12 cellular contexts compared by ENCODE assay signal in genomic region chr9:3879731-3880493, GRCh38.
DNase-seq lines count a peak whose midpoint lies in the region; ATAC-seq, FAIRE-seq and TF ChIP-seq lines count a peak whose summit lies in the region.
"Had no signal": no experiment of that assay in that cellular context is flagged by ENCODE, and none has a peak within 500 bp of the region (broad histone marks: within the 10 kb centered on the region; RNA-seq: fewer than 3 reads in every experiment).

No MANE protein-coding gene starts in this region.

- no peak overlapping the region for H3K4me3 ChIP-seq in WERI-Rb-1 (ENCODE audit: low read depth, low read length)
- no peak overlapping the region for H3K4me3 ChIP-seq in pancreas

- H3K27me3 ChIP-seq in WERI-Rb-1 (ENCODE audit: insufficient read depth, low read depth, severe bottlenecking) = no peaks in the 10 kb centered on the region
- no peaks in the 10 kb centered on the region for H3K27me3 ChIP-seq in pancreas

- peaks cover 17% of the 10 kb centered on the region for H3K36me3 Mint-ChIP-seq in osteocyte (ENCODE audit: unreplicated experiment)

- intact Hi-C loops in pancreas (cut with DNase I) = no loop called here

- H3K4me1 ChIP-seq in pancreas = no peaks in the 10 kb centered on the region

- H3K36me3 ChIP-seq in WERI-Rb-1 = no peaks in the 10 kb centered on the region
- H3K36me3 ChIP-seq in pancreas = no peaks in the 10 kb centered on the region

- no peaks in the 10 kb centered on the region for H3K9me3 Mint-ChIP-seq in osteocyte (ENCODE audit: unreplicated experiment)

- FAIRE-seq in H54 (lab: Jason Lieb, UNC) (peak; percentile 66), pancreas (lab: Jason Lieb, UNC) (no peak)

- no peaks in the 10 kb centered on the region for H3K27me3 Mint-ChIP-seq in osteocyte (ENCODE audit: unreplicated experiment)

- peaks cover 38% of the 10 kb centered on the region for H3K4me1 Mint-ChIP-seq in osteocyte (ENCODE audit: unreplicated experiment)

- H3K9me3 ChIP-seq in WERI-Rb-1 (ENCODE audit: severe bottlenecking) = no peaks in the 10 kb centered on the region
- no peaks in the 10 kb centered on the region for H3K9me3 ChIP-seq in pancreas

- TF ChIP-seq CTCF in WERI-Rb-1 (IDR thresholded peaks at IDR 0.05; ENCODE audit: low read depth, low read length) (no peak), pancreas (IDR thresholded peaks at IDR 0.05) (no peak), osteocyte (IDR thresholded peaks at IDR 0.05) (no peak), GM13976 (IDR thresholded peaks at IDR 0.05; ENCODE audit: borderline replicate concordance, control extremely low read depth, extremely low read depth, insufficient read depth, missing control alignments) (no peak)

- ATAC-seq in pancreas = peak; percentile 35 to 80 (median 72)
- ATAC-seq in GM21447 (IDR thresholded peaks at IDR 0.05; ENCODE audit: unreplicated experiment) = no peak
- ATAC-seq: naive thymus-derived CD4-positive, alpha-beta T cell had no signal

- 54 to 61% methylated on average over 16 of the region's 16 CpGs for WGBS in pancreas, 2 donors

- no peak for TF ChIP-seq POLR2A in H54 (IDR thresholded peaks at IDR 0.05; ENCODE audit: low read depth, low read length)

- DNase-seq in H54 (ENCODE audit: insufficient read length, low spot score) (no peak), NCI-H2107 treated with DMSO at 0.1 percent for 48 hours (lab: John Stamatoyannopoulos, UW; ENCODE audit: unreplicated experiment) (peak; percentile 71), WERI-Rb-1 (peak; percentile 19), pancreas (no peak), osteocyte (ENCODE audit: extremely low spot score, unreplicated experiment) (no peak), GM13976 (ENCODE audit: low spot score) (no peak)
- DNase-seq in activated CD4-positive, alpha-beta T cell treated with anti-CD3 and anti-CD28 coated beads, Interleukin-2, amount 50 U/mL, for 4 hours = no peak
- DNase-seq: activated CD8-positive, alpha-beta memory T cell treated with anti-CD3 and anti-CD28 coated beads, Interleukin-2, amount 50 U/mL, for 4 hours; CD4-positive, alpha-beta T cell; naive thymus-derived CD4-positive, alpha-beta T cell; NCI-H446 treated with DMSO at 0.1 percent for 48 hours had no signal

- no peak overlapping the region for H3K27ac Mint-ChIP-seq in osteocyte (ENCODE audit: unreplicated experiment)
- H3K27ac Mint-ChIP-seq: CD4-positive, alpha-beta T cell; naive thymus-derived CD4-positive, alpha-beta T cell had no signal

- H3K4me3 Mint-ChIP-seq in osteocyte (ENCODE audit: unreplicated experiment) = no peak overlapping the region
- H3K4me3 Mint-ChIP-seq: CD4-positive, alpha-beta T cell; naive thymus-derived CD4-positive, alpha-beta T cell had no signal

- peak overlapping the region; percentile 80 for H3K27ac ChIP-seq in WERI-Rb-1
- H3K27ac ChIP-seq in pancreas = peak overlapping the region in 1 of 4 donors; percentile 35

- in situ Hi-C loops in GM13976 (cut with MboI; ENCODE audit: low sequenced_read_pairs, unreplicated experiment) = no loop called here

Comparison
In these comparisons a context has a peak if more than half of its experiments do, and no peak if none do; other contexts are left out.
1. DNase-seq: peak in NCI-H2107 treated with DMSO at 0.1 percent for 48 hours (single experiment) and WERI-Rb-1 (single experiment); none in H54 (single experiment), pancreas (0 of 6), activated CD4-positive, alpha-beta T cell treated with anti-CD3 and anti-CD28 coated beads, Interleukin-2, amount 50 U/mL, for 4 hours (0 of 2), osteocyte (single experiment) and GM13976 (single experiment).